ENCODE assay signal across 8 cellular contexts in genomic region chr11:66510271-66510989, GRCh38.
A peak's percentile ranks its signal among the peaks of the same experiment; 100 is the strongest.
DNase-seq lines count a peak whose midpoint lies in the region; ATAC-seq and TF ChIP-seq lines count a peak whose summit lies in the region.

Gene BBS1 (plus strand): TSS chr11:66510635. CDS start chr11:66510660, 25 bp downstream.

- H3K4me3 ChIP-seq in GM06990 (replicated peaks; ENCODE audit: low read depth, low read length), result peak within 1 kb of the TSS; percentile 90
- peak within 1 kb of the TSS; percentile 83 for H3K4me3 ChIP-seq in astrocyte of the cerebellum (ENCODE audit: low read depth, low read length)
- H3K4me3 ChIP-seq in retinal pigment epithelial cell (ENCODE audit: low read length), result peak within 1 kb of the TSS; percentile 99

- TF ChIP-seq CTCF in GM06990 (IDR thresholded peaks at IDR 0.05; ENCODE audit: insufficient read depth, low read length, poor library complexity, severe bottlenecking), result no peak
- TF ChIP-seq CTCF in astrocyte of the cerebellum (IDR thresholded peaks at IDR 0.05; ENCODE audit: low read depth, low read length, missing control alignments), result no peak
- peak; percentile 9 for TF ChIP-seq CTCF in retinal pigment epithelial cell (conservative IDR thresholded peaks at IDR 0.05; ENCODE audit: low read depth, low read length)

- DNase-seq in GM06990 (ENCODE audit: extremely low read depth, insufficient read length) (peak; percentile 82), NCI-H1930 (lab: John Stamatoyannopoulos, UW) (peak; percentile 42 to 80), T1000 (lab: John Stamatoyannopoulos, UW) (peak; percentile 79), astrocyte of the cerebellum (ENCODE audit: low read depth) (peak; percentile 45), hippocampal formation (lab: John Stamatoyannopoulos, UW) (peak; percentile 75 to 79), retinal pigment epithelial cell (ENCODE audit: low read depth) (peak; percentile 11)

- H3K27me3 ChIP-seq in GM06990 (replicated peaks; ENCODE audit: control insufficient read depth, insufficient read depth, low read length), result no peaks in the 10 kb centered on the region

- in situ Hi-C loops in astrocyte of the cerebellum (cut with HindIII; ENCODE audit: low sequenced_read_pairs), result no loop called here

- H3K36me3 ChIP-seq in GM06990 (ENCODE audit: control insufficient read depth, insufficient read depth, low read length), result peaks cover 5% of the 10 kb centered on the region

- ATAC-seq in HG02759 (IDR thresholded peaks at IDR 0.05; ENCODE audit: unreplicated experiment) (peak; percentile 93), HG03135 (IDR thresholded peaks at IDR 0.05; ENCODE audit: unreplicated experiment) (no peak)

Comparison
In these comparisons a context has a peak if more than half of its experiments do, and no peak if none do; other contexts are left out.
1. DNase-seq: peak in every context shown above with its lines; median percentile 82 in GM06990; 79 in T1000; 77 in hippocampal formation; 61 in NCI-H1930; 45 in astrocyte of the cerebellum; 11 in retinal pigment epithelial cell.